1 cellular context compared by ENCODE assay signal in the genomic region with DNA sequence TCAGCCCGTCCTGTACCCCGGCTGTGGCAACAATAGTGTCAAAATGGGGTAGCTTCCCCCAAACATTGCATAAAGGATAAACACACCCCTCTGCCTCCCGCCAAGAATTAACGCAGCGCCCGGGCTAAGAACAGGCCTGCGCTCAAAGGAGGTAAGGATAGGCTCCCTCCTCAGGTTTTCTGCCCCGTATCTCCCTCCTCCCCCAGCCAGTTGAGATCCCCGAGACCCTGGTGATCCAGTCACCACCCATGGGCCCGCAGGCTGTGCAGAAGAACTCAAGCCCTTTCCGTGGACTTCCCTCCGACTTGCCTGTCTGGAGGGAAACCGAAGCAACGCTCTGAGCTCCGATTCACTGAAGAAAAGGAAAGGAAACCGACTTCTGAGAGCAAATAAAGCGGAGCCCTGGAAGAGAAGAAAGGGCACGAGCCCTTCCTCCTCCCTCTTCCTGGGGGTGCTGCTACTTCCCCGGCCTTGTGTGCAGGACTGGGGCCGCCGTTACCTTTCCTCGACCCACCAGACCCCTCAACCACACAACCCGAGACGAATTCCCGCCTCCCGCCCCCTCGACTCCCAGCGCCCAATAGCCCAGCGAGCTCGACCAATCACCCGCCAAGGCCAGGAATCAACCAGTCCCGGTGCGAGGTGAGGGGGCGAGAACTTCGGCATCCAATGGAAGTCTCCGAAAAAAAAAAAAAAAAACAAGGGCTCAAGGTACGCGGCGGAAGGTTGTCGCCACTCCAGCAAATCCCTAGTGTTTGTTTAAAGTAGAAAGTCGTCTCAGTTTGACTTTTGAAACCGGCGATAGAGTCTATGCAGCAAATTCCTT.
TF ChIP-seq lines count a peak whose summit lies in the region.

A gene (minus strand): TSS at position 554 of the 826 bp plus-strand sequence. CDS start 1,989 bp downstream, outside the sequence.

TF ChIP-seq in H1, 55 proteins besides CTCF, POLR2A, EP300 and RAD21:
- TF ChIP-seq RFX5 (IDR thresholded peaks at IDR 0.05; ENCODE audit: borderline replicate concordance, low read depth, low read length) (no peak), TAF1 (IDR thresholded peaks at IDR 0.05; ENCODE audit: low read depth, low read length) (peak; percentile 96), TAF7 (optimal IDR thresholded peaks at IDR 0.05; ENCODE audit: borderline replicate concordance, low read depth, low read length) (peak; percentile 69), JUN (IDR thresholded peaks at IDR 0.05; ENCODE audit: low read depth, low read length) (no peak), GTF2F1 (IDR thresholded peaks at IDR 0.05; ENCODE audit: borderline replicate concordance, low read depth, low read length) (0 out of 2 replicates have a peak, but pooled peaks have one; percentile 45), TCF12 (IDR thresholded peaks at IDR 0.05; ENCODE audit: low read depth, low read length) (no peak), YY1 (IDR thresholded peaks at IDR 0.05; ENCODE audit: low read depth, low read length) (no peak), CREB1 (IDR thresholded peaks at IDR 0.05) (peak; percentile 54; the same call in 1 of the 2 replicates), SUZ12 (IDR thresholded peaks at IDR 0.05; ENCODE audit: low read length) (no peak), GABPA (IDR thresholded peaks at IDR 0.05; ENCODE audit: borderline replicate concordance, insufficient read depth, low read length) (no peak), CBX5 (IDR thresholded peaks at IDR 0.05; ENCODE audit: low read depth, low read length) (no peak), NANOG (IDR thresholded peaks at IDR 0.05; ENCODE audit: insufficient read depth, low read depth, low read length, poor library complexity, severe bottlenecking) (no peak), PHF8 (conservative IDR thresholded peaks at IDR 0.05; ENCODE audit: low read depth, low read length) (peak; percentile 78), CEBPB (IDR thresholded peaks at IDR 0.05; ENCODE audit: low read depth, low read length) (no peak), FOSL1 (IDR thresholded peaks at IDR 0.05; ENCODE audit: insufficient read depth, low read depth, low read length) (no peak), KDM4A (IDR thresholded peaks at IDR 0.05; ENCODE audit: low read depth, low read length, severe bottlenecking) (peak; percentile 58), SP2 (IDR thresholded peaks at IDR 0.05; ENCODE audit: low read length) (peak; percentile 42), KDM5A (IDR thresholded peaks at IDR 0.05; ENCODE audit: low read length) (0 out of 2 replicates have a peak, but pooled peaks have one; percentile 20), TEAD4 (IDR thresholded peaks at IDR 0.05; ENCODE audit: low read depth, low read length) (0 out of 2 replicates have a peak, but pooled peaks have one; percentile 17), SIN3A (conservative IDR thresholded peaks at IDR 0.05 in 1 of 2, IDR thresholded peaks at IDR 0.05 in 1 of 2; ENCODE audit: low read depth in 1 of 2, low read length in 2 of 2) (no peak; a peak in 1 of 4 replicates), CHD1 (IDR thresholded peaks at IDR 0.05; ENCODE audit: low read depth, low read length) (no peak; the same call in 1 of the 2 replicates), TBP (IDR thresholded peaks at IDR 0.05; ENCODE audit: low read depth, low read length) (peak; percentile 91), BACH1 (IDR thresholded peaks at IDR 0.05; ENCODE audit: low read length) (no peak), SP4 (IDR thresholded peaks at IDR 0.05; ENCODE audit: low read length) (0 out of 2 replicates have a peak, but pooled peaks have one; percentile 27), EGR1 (IDR thresholded peaks at IDR 0.05; ENCODE audit: borderline replicate concordance, low read depth, low read length) (peak; percentile 78; the same call in 1 of the 2 replicates), RNF2 (IDR thresholded peaks at IDR 0.05; ENCODE audit: borderline replicate concordance, low read depth, low read length, missing control alignments, poor library complexity, severe bottlenecking) (no peak), POLR2AphosphoS5 (IDR thresholded peaks at IDR 0.05; ENCODE audit: low read depth, low read length) (peak; percentile 93), HDAC6 (IDR thresholded peaks at IDR 0.05; ENCODE audit: low read depth, low read length) (no peak), CBX8 (IDR thresholded peaks at IDR 0.05; ENCODE audit: borderline replicate concordance, low read depth, low read length) (no peak), SIRT6 (IDR thresholded peaks at IDR 0.05; ENCODE audit: low read length) (no peak), HDAC2 (IDR thresholded peaks at IDR 0.05; ENCODE audit: borderline replicate concordance in 1 of 2, low read depth in 2 of 2, low read length in 2 of 2) (no peak), SP1 (IDR thresholded peaks at IDR 0.05; ENCODE audit: low read depth, low read length) (peak; percentile 95), ASH2L (IDR thresholded peaks at IDR 0.05; ENCODE audit: low read length) (peak; percentile 64), CTBP2 (IDR thresholded peaks at IDR 0.05; ENCODE audit: borderline replicate concordance, insufficient read depth, insufficient read length, low read length) (no peak), CHD2 (IDR thresholded peaks at IDR 0.05; ENCODE audit: low read length) (peak; percentile 63; the same call in 1 of the 2 replicates), BCL11A (IDR thresholded peaks at IDR 0.05; ENCODE audit: low read depth in 2 of 2, low read length in 2 of 2) (no peak)
- TF ChIP-seq, protein P1, sequence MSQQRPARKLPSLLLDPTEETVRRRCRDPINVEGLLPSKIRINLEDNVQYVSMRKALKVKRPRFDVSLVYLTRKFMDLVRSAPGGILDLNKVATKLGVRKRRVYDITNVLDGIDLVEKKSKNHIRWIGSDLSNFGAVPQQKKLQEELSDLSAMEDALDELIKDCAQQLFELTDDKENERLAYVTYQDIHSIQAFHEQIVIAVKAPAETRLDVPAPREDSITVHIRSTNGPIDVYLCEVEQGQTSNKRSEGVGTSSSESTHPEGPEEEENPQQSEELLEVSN (IDR thresholded peaks at IDR 0.05): peak; percentile 90
- TF ChIP-seq, protein P2, sequence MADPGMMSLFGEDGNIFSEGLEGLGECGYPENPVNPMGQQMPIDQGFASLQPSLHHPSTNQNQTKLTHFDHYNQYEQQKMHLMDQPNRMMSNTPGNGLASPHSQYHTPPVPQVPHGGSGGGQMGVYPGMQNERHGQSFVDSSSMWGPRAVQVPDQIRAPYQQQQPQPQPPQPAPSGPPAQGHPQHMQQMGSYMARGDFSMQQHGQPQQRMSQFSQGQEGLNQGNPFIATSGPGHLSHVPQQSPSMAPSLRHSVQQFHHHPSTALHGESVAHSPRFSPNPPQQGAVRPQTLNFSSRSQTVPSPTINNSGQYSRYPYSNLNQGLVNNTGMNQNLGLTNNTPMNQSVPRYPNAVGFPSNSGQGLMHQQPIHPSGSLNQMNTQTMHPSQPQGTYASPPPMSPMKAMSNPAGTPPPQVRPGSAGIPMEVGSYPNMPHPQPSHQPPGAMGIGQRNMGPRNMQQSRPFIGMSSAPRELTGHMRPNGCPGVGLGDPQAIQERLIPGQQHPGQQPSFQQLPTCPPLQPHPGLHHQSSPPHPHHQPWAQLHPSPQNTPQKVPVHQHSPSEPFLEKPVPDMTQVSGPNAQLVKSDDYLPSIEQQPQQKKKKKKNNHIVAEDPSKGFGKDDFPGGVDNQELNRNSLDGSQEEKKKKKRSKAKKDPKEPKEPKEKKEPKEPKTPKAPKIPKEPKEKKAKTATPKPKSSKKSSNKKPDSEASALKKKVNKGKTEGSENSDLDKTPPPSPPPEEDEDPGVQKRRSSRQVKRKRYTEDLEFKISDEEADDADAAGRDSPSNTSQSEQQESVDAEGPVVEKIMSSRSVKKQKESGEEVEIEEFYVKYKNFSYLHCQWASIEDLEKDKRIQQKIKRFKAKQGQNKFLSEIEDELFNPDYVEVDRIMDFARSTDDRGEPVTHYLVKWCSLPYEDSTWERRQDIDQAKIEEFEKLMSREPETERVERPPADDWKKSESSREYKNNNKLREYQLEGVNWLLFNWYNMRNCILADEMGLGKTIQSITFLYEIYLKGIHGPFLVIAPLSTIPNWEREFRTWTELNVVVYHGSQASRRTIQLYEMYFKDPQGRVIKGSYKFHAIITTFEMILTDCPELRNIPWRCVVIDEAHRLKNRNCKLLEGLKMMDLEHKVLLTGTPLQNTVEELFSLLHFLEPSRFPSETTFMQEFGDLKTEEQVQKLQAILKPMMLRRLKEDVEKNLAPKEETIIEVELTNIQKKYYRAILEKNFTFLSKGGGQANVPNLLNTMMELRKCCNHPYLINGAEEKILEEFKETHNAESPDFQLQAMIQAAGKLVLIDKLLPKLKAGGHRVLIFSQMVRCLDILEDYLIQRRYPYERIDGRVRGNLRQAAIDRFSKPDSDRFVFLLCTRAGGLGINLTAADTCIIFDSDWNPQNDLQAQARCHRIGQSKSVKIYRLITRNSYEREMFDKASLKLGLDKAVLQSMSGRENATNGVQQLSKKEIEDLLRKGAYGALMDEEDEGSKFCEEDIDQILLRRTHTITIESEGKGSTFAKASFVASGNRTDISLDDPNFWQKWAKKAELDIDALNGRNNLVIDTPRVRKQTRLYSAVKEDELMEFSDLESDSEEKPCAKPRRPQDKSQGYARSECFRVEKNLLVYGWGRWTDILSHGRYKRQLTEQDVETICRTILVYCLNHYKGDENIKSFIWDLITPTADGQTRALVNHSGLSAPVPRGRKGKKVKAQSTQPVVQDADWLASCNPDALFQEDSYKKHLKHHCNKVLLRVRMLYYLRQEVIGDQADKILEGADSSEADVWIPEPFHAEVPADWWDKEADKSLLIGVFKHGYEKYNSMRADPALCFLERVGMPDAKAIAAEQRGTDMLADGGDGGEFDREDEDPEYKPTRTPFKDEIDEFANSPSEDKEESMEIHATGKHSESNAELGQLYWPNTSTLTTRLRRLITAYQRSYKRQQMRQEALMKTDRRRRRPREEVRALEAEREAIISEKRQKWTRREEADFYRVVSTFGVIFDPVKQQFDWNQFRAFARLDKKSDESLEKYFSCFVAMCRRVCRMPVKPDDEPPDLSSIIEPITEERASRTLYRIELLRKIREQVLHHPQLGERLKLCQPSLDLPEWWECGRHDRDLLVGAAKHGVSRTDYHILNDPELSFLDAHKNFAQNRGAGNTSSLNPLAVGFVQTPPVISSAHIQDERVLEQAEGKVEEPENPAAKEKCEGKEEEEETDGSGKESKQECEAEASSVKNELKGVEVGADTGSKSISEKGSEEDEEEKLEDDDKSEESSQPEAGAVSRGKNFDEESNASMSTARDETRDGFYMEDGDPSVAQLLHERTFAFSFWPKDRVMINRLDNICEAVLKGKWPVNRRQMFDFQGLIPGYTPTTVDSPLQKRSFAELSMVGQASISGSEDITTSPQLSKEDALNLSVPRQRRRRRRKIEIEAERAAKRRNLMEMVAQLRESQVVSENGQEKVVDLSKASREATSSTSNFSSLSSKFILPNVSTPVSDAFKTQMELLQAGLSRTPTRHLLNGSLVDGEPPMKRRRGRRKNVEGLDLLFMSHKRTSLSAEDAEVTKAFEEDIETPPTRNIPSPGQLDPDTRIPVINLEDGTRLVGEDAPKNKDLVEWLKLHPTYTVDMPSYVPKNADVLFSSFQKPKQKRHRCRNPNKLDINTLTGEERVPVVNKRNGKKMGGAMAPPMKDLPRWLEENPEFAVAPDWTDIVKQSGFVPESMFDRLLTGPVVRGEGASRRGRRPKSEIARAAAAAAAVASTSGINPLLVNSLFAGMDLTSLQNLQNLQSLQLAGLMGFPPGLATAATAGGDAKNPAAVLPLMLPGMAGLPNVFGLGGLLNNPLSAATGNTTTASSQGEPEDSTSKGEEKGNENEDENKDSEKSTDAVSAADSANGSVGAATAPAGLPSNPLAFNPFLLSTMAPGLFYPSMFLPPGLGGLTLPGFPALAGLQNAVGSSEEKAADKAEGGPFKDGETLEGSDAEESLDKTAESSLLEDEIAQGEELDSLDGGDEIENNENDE (IDR thresholded peaks at IDR 0.05; ENCODE audit: insufficient replicate concordance, low read length): no peak
- TF ChIP-seq, protein P3, sequence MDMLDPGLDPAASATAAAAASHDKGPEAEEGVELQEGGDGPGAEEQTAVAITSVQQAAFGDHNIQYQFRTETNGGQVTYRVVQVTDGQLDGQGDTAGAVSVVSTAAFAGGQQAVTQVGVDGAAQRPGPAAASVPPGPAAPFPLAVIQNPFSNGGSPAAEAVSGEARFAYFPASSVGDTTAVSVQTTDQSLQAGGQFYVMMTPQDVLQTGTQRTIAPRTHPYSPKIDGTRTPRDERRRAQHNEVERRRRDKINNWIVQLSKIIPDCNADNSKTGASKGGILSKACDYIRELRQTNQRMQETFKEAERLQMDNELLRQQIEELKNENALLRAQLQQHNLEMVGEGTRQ (IDR thresholded peaks at IDR 0.05; ENCODE audit: low read length): no peak
- TF ChIP-seq, protein P4, sequence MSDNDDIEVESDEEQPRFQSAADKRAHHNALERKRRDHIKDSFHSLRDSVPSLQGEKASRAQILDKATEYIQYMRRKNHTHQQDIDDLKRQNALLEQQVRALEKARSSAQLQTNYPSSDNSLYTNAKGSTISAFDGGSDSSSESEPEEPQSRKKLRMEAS (IDR thresholded peaks at IDR 0.05): peak; percentile 65
- TF ChIP-seq, protein P5, sequence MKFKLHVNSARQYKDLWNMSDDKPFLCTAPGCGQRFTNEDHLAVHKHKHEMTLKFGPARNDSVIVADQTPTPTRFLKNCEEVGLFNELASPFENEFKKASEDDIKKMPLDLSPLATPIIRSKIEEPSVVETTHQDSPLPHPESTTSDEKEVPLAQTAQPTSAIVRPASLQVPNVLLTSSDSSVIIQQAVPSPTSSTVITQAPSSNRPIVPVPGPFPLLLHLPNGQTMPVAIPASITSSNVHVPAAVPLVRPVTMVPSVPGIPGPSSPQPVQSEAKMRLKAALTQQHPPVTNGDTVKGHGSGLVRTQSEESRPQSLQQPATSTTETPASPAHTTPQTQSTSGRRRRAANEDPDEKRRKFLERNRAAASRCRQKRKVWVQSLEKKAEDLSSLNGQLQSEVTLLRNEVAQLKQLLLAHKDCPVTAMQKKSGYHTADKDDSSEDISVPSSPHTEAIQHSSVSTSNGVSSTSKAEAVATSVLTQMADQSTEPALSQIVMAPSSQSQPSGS (IDR thresholded peaks at IDR 0.05; ENCODE audit: low read length): no peak
TF ChIP-seq in H1: peak in this region for 18.
